Comparison of ENCODE assay signal across 11 cellular contexts in the genomic region with DNA sequence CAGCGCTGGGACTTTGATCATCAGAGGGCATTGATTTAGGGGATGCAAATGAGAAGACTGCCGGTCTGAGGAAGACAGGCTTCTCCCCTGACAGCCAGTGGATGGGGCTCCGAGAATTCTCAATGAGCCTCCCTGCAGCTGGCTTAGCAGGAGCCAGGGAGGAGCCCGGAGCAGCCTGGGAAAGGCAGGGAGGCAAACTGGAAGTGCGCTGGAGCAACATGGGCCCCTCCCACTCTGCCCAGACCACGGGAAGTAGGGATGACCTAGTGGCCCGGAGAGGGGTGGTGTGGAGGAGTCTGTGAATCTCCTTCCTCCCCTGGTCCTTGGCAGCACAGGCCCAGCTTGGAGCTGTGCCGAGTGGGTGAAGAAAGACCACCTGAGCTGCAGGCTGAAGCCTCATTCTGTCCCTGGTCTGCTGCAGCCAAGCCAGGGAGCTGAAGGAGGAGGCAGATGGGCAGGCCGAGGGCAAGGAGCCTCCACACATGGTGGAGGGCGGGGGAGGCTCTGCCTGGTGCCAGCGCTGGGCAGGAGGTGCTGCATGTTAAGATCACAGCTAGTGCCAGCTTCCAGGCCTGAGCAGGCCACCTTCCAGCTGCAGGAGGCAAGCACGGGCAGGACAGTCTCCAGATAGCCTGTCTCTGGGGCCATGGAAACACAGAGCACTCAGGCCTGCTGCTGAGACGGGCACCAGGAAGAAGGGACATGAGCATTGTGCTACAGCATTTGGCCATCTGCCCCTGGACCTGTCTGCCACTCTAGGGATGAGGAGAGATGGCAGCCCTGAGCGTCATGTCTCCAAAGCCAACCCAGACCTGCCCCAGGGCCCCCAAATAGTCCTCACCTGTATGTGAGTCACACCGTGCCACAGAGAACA. TPM values are rescaled to one million over a fixed set of nuclear protein-coding genes. Genes with fewer than 3 reads are reported as not detected.
DNase-seq lines count a peak whose midpoint lies in the region; ATAC-seq and TF ChIP-seq lines count a peak whose summit lies in the region.
"Had no signal": no experiment of that assay in that cellular context is flagged by ENCODE, and none has a peak within 500 bp of the region (broad histone marks: within the 10 kb centered on the region; RNA-seq: fewer than 3 reads in every experiment).

No MANE protein-coding gene starts in this region.

- no peak overlapping the region for H3K4me3 ChIP-seq in AG10803 (ENCODE audit: low read length)
- no peak overlapping the region for H3K4me3 ChIP-seq in mesendoderm (ENCODE audit: low read length)

- H2BK120ac ChIP-seq in mesendoderm (ENCODE audit: low read depth, low read length) = no peak overlapping the region

- DNase-seq in AG10803 (ENCODE audit: low read depth) = peak; percentile 32
- DNase-seq in NCI-H2196 treated with DMSO at 0.1 percent for 48 hours (lab: John Stamatoyannopoulos, UW; ENCODE audit: unreplicated experiment) = peak; percentile 80
- peak; percentile 80 for DNase-seq in mesendoderm
- DNase-seq in activated CD4-positive, CD25-positive, alpha-beta regulatory T cell treated with anti-CD3 and anti-CD28 coated beads, Interleukin-2, amount 50 U/mL, for 72 hours = no peak
- DNase-seq in T1000 (lab: John Stamatoyannopoulos, UW) = no peak
- DNase-seq: activated T-cell treated with anti-CD3 and anti-CD28 coated beads, Interleukin-2, amount 50 U/mL, for 24 hours had no signal

- H3K4me3 Mint-ChIP-seq in dendritic cell treated with granulocyte-macrophage colony-stimulating factor and Interleukin-4, amounts not matched to agents 40 ng/mL and 50 ng/mL, for 4 days = no peak overlapping the region
- H3K4me3 Mint-ChIP-seq: activated T-cell treated with anti-CD3 and anti-CD28 coated beads, Interleukin-2, amount 50 U/mL, for 24 hours; IgD-negative memory B cell had no signal

- no peak overlapping the region for H3K4me2 ChIP-seq in mesendoderm (ENCODE audit: low read length)

- H3K4ac ChIP-seq in mesendoderm (ENCODE audit: low read depth, low read length) = no peak overlapping the region

- peak overlapping the region; percentile 12 for H3K27ac Mint-ChIP-seq in dendritic cell treated with granulocyte-macrophage colony-stimulating factor and Interleukin-4, amounts not matched to agents 40 ng/mL and 50 ng/mL, for 4 days
- H3K27ac Mint-ChIP-seq: activated T-cell treated with anti-CD3 and anti-CD28 coated beads, Interleukin-2, amount 50 U/mL, for 24 hours had no signal

- H3K36me3 ChIP-seq in mesendoderm (ENCODE audit: control insufficient read depth, insufficient read depth, low read length) = no peaks in the 10 kb centered on the region

- H3K56ac ChIP-seq in mesendoderm (ENCODE audit: low read length) = peak overlapping the region; percentile 72

- H3K4me1 ChIP-seq in mesendoderm (ENCODE audit: control insufficient read depth, low read depth, low read length) = no peaks in the 10 kb centered on the region
- H3K4me1 ChIP-seq: parathyroid adenoma had no signal

- ATAC-seq in GM19455 (IDR thresholded peaks at IDR 0.05; ENCODE audit: unreplicated experiment) = no peak
- ATAC-seq in HG03097 (IDR thresholded peaks at IDR 0.05; ENCODE audit: low FRiP score, unreplicated experiment) = no peak

- H2AK5ac ChIP-seq in mesendoderm (ENCODE audit: low read length) = no peak overlapping the region

- no peaks in the 10 kb centered on the region for H3K27me3 ChIP-seq in mesendoderm (ENCODE audit: insufficient read depth, low read length, poor library complexity)

- TF ChIP-seq CTCF in AG10803 (conservative IDR thresholded peaks at IDR 0.05; ENCODE audit: low read length) = no peak

- no peaks in the 10 kb centered on the region for H3K9me3 Mint-ChIP-seq in dendritic cell treated with granulocyte-macrophage colony-stimulating factor and Interleukin-4, amounts not matched to agents 40 ng/mL and 50 ng/mL, for 4 days
- H3K9me3 Mint-ChIP-seq: activated T-cell treated with anti-CD3 and anti-CD28 coated beads, Interleukin-2, amount 50 U/mL, for 24 hours; IgD-negative memory B cell had no signal

- intact Hi-C loops in dendritic cell treated with granulocyte-macrophage colony-stimulating factor and Interleukin-4, amounts not matched to agents 40 ng/mL and 50 ng/mL, for 4 days (cut with micrococcal nuclease) = no loop called here

- no peak overlapping the region for H3K23ac ChIP-seq in mesendoderm (ENCODE audit: low read length)

- H3K18ac ChIP-seq in mesendoderm (ENCODE audit: low read length) = no peak overlapping the region

- peaks cover 16% of the 10 kb centered on the region for H3K4me1 Mint-ChIP-seq in dendritic cell treated with granulocyte-macrophage colony-stimulating factor and Interleukin-4, amounts not matched to agents 40 ng/mL and 50 ng/mL, for 4 days (ENCODE audit: low read depth)
- H3K4me1 Mint-ChIP-seq: IgD-negative memory B cell had no signal

- no peaks in the 10 kb centered on the region for H3K79me1 ChIP-seq in mesendoderm (ENCODE audit: low read length)

- H3K27ac ChIP-seq in mesendoderm (ENCODE audit: low read depth, low read length) = no peak overlapping the region
- H3K27ac ChIP-seq: parathyroid adenoma had no signal

- no peak overlapping the region for H2BK5ac ChIP-seq in mesendoderm (ENCODE audit: low read length)

- no peak overlapping the region for H4K8ac ChIP-seq in mesendoderm (ENCODE audit: low read depth, low read length)

- H3K79me2 ChIP-seq in mesendoderm (ENCODE audit: control insufficient read depth, insufficient read depth, low read length) = no peaks in the 10 kb centered on the region
- H3K79me2 ChIP-seq: parathyroid adenoma had no signal

- no CpG with 5 or more reads among the region's 15 CpGs for WGBS in mesendoderm (ENCODE audit: extremely low coverage, insufficient coverage, low lambda C conversion rate)

- peak overlapping the region; percentile 22 for H3K9ac ChIP-seq in mesendoderm (ENCODE audit: low read length)
- H3K9ac ChIP-seq: parathyroid adenoma had no signal

- H2BK15ac ChIP-seq in mesendoderm (replicated peaks; ENCODE audit: low read depth) = no peak overlapping the region

- H4K5ac ChIP-seq in mesendoderm (ENCODE audit: low read length) = no peak overlapping the region

- H3K27me3 Mint-ChIP-seq in dendritic cell treated with granulocyte-macrophage colony-stimulating factor and Interleukin-4, amounts not matched to agents 40 ng/mL and 50 ng/mL, for 4 days = peaks cover 10% of the 10 kb centered on the region
- H3K27me3 Mint-ChIP-seq: activated T-cell treated with anti-CD3 and anti-CD28 coated beads, Interleukin-2, amount 50 U/mL, for 24 hours; IgD-negative memory B cell had no signal

- H3K36me3 Mint-ChIP-seq in dendritic cell treated with granulocyte-macrophage colony-stimulating factor and Interleukin-4, amounts not matched to agents 40 ng/mL and 50 ng/mL, for 4 days (ENCODE audit: low read depth) = no peaks in the 10 kb centered on the region

RNA-seq across cellular contexts. Expression of gene CLSTN1, which starts 12.2 kb away (rescaled TPM):
- polyA plus RNA-seq in mesendoderm (2013, experiment 1 of 2) = 43.7 TPM
- 43.4 TPM for polyA plus RNA-seq in mesendoderm (2013, experiment 2 of 2)

Comparison
In these comparisons a context has a peak if more than half of its experiments do, and no peak if none do; other contexts are left out.
1. DNase-seq: peak in AG10803 (single experiment), NCI-H2196 treated with DMSO at 0.1 percent for 48 hours (single experiment) and mesendoderm (single experiment); none in activated CD4-positive, CD25-positive, alpha-beta regulatory T cell treated with anti-CD3 and anti-CD28 coated beads, Interleukin-2, amount 50 U/mL, for 72 hours (single experiment) and T1000 (single experiment).